39 cellular contexts compared by ENCODE assay signal in the genomic region with DNA sequence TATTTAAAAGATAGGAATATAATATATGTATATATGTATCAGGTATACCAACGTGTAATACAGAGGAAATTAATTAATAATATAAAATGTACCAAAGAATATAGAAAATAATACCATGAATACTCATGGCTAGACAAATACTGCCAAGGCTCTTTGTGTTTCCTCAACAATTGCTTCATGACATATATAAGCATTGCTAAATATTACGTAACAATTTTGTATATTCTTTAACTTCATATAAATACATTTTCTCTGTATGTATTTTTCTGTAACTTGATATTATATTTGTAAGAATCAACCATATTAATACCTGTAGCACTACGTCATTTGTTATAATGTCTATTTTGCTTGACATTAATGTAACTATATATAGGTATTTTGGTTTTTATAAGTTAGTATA.
"Had no signal": no experiment of that assay in that cellular context is flagged by ENCODE, and none has a peak within 500 bp of the region (broad histone marks: within the 10 kb centered on the region; RNA-seq: fewer than 3 reads in every experiment).

No MANE protein-coding gene starts in this region.

- H3K27me3 ChIP-seq: ascending aorta, cardiac muscle cell had no signal

- ATAC-seq: activated CD4-positive, alpha-beta T cell treated with anti-CD3 and anti-CD28 coated beads for 36 hours; activated CD4-positive, CD25-positive, alpha-beta regulatory T cell treated with anti-CD3 and anti-CD28 coated beads, Interleukin-2, amount 50 U/mL, for 24 hours; activated CD8-positive, alpha-beta memory T cell treated with anti-CD3 and anti-CD28 coated beads, Interleukin-2, amount 10 ng/mL, durations not matched to agents 7 days and 5 days; activated CD8-positive, alpha-beta T cell treated with anti-CD3 and anti-CD28 coated beads, Interleukin-2, amount 10 ng/mL, durations not matched to agents 7 days and 5 days; activated naive CD8-positive, alpha-beta T cell treated with anti-CD3 and anti-CD28 coated beads, Interleukin-2, amount 50 U/mL, for 24 hours; WTC11 had no signal

- H3K4me1 ChIP-seq: ascending aorta had no signal

- H3K4me1 Mint-ChIP-seq: activated CD4-positive, alpha-beta memory T cell treated with anti-CD3 and anti-CD28 coated beads, Interleukin-2, amount 10 ng/mL, durations not matched to agents 7 days and 5 days; activated CD4-positive, alpha-beta T cell treated with anti-CD3 and anti-CD28 coated beads for 36 hours; activated CD4-positive, alpha-beta T cell treated with anti-CD3 and anti-CD28 coated beads, Interleukin-2, amount 10 ng/mL, durations not matched to agents 7 days and 5 days; activated CD8-positive, alpha-beta memory T cell treated with anti-CD3 and anti-CD28 coated beads, Interleukin-2, amount 10 ng/mL, durations not matched to agents 7 days and 5 days; activated naive CD4-positive, alpha-beta T cell treated with anti-CD3 and anti-CD28 coated beads, Interleukin-2, amount 10 ng/mL, durations not matched to agents 7 days and 5 days; activated naive CD4-positive, alpha-beta T cell treated with anti-CD3 and anti-CD28 coated beads, Interleukin-2, amount 50 U/mL, for 24 hours; activated naive CD8-positive, alpha-beta T cell treated with anti-CD3 and anti-CD28 coated beads, Interleukin-2, amount 10 ng/mL, durations not matched to agents 7 days and 5 days; brain; central memory CD8-positive, alpha-beta T cell had no signal

- H3K4me3 ChIP-seq: ascending aorta, cardiac muscle cell had no signal

- FAIRE-seq: bronchial epithelial cell had no signal

- H3K4me3 Mint-ChIP-seq: activated CD4-positive, alpha-beta memory T cell treated with anti-CD3 and anti-CD28 coated beads, Interleukin-2, amount 10 ng/mL, durations not matched to agents 7 days and 5 days; activated CD4-positive, alpha-beta T cell treated with anti-CD3 and anti-CD28 coated beads for 36 hours; activated CD4-positive, alpha-beta T cell treated with anti-CD3 and anti-CD28 coated beads, Interleukin-2, amount 10 ng/mL, durations not matched to agents 7 days and 5 days; activated CD8-positive, alpha-beta memory T cell treated with anti-CD3 and anti-CD28 coated beads, Interleukin-2, amount 10 ng/mL, durations not matched to agents 7 days and 5 days; activated CD8-positive, alpha-beta T cell treated with anti-CD3 and anti-CD28 coated beads, Interleukin-2, amount 10 ng/mL, durations not matched to agents 7 days and 5 days; activated naive CD4-positive, alpha-beta T cell treated with anti-CD3 and anti-CD28 coated beads, Interleukin-2, amount 10 ng/mL, durations not matched to agents 7 days and 5 days; activated naive CD4-positive, alpha-beta T cell treated with anti-CD3 and anti-CD28 coated beads, Interleukin-2, amount 50 U/mL, for 24 hours; activated naive CD8-positive, alpha-beta T cell; activated naive CD8-positive, alpha-beta T cell treated with anti-CD3 and anti-CD28 coated beads, Interleukin-2, amount 10 ng/mL, durations not matched to agents 7 days and 5 days; activated naive CD8-positive, alpha-beta T cell treated with anti-CD3 and anti-CD28 coated beads, Interleukin-2, amount 50 U/mL, for 24 hours; activated T-cell treated with anti-CD3 and anti-CD28 coated beads, Interleukin-2, amount 50 U/mL, for 24 hours; central memory CD8-positive, alpha-beta T cell; T-helper 1 cell treated with Interleukin-12 subunit alpha and Interleukin-12 subunit beta and Interleukin-4 antibody, amounts not matched to agents 30 μg/mL and 1 μg/mL, for 36 hours; T-helper 2 cell treated with Interferon-gamma antibody and Interleukin-4, amounts not matched to agents 5 μg/mL and 100 μg/mL, for 36 hours; WTC11 had no signal

- DNase-seq: activated CD4-positive, alpha-beta memory T cell treated with anti-CD3 and anti-CD28 coated beads, Interleukin-2, amount 10 ng/mL, durations not matched to agents 7 days and 5 days; activated CD4-positive, alpha-beta T cell treated with anti-CD3 and anti-CD28 coated beads for 1 hour; activated CD4-positive, alpha-beta T cell treated with anti-CD3 and anti-CD28 coated beads for 36 hours; activated CD4-positive, alpha-beta T cell treated with anti-CD3 and anti-CD28 coated beads for 48 hours; activated CD4-positive, alpha-beta T cell treated with anti-CD3 and anti-CD28 coated beads, Interleukin-2, amount 10 ng/mL, durations not matched to agents 7 days and 5 days; activated CD4-positive, alpha-beta T cell treated with anti-CD3 and anti-CD28 coated beads, Interleukin-2, amount 50 U/mL, for 48 hours; activated CD4-positive, CD25-positive, alpha-beta regulatory T cell; activated CD8-positive, alpha-beta memory T cell treated with anti-CD3 and anti-CD28 coated beads for 24 hours; activated CD8-positive, alpha-beta memory T cell treated with anti-CD3 and anti-CD28 coated beads, Interleukin-2, amount 10 ng/mL, durations not matched to agents 7 days and 5 days; activated CD8-positive, alpha-beta memory T cell treated with anti-CD3 and anti-CD28 coated beads, Interleukin-2, amount 50 U/mL, for 48 hours; activated CD8-positive, alpha-beta T cell treated with anti-CD3 and anti-CD28 coated beads, Interleukin-2, amount 10 ng/mL, durations not matched to agents 7 days and 5 days; activated effector memory CD4-positive, alpha-beta T cell treated with Interleukin-2 at 50 U/mL for 16 hours; activated gamma-delta T cell; activated naive CD4-positive, alpha-beta T cell treated with anti-CD3 and anti-CD28 coated beads, Interleukin-2, amount 10 ng/mL, durations not matched to agents 7 days and 5 days; activated naive CD4-positive, alpha-beta T cell treated with Interleukin-2 at 50 U/mL for 16 hours; activated naive CD8-positive, alpha-beta T cell treated with anti-CD3 and anti-CD28 coated beads, Interleukin-2, amount 10 ng/mL, durations not matched to agents 7 days and 5 days; activated naive CD8-positive, alpha-beta T cell treated with anti-CD3 and anti-CD28 coated beads, Interleukin-2, amount 50 U/mL, for 24 hours; activated T-cell treated with anti-CD3 and anti-CD28 coated beads, Interleukin-2, amount 50 U/mL, for 24 hours; activated T-cell treated with anti-CD3 and anti-CD28 coated beads, Interleukin-2, amount 50 U/mL, for 48 hours; amygdala; anterior cingulate cortex; caudate nucleus; cerebellar nuclear complex; T-helper 1 cell; T-helper 2 cell; T-helper 9 cell; WERI-Rb-1 had no signal

- H3K36me3 ChIP-seq: ascending aorta, cardiac muscle cell, WERI-Rb-1 had no signal

- H3K27me3 Mint-ChIP-seq: activated CD4-positive, alpha-beta memory T cell treated with anti-CD3 and anti-CD28 coated beads, Interleukin-2, amount 10 ng/mL, durations not matched to agents 7 days and 5 days; activated naive CD8-positive, alpha-beta T cell treated with anti-CD3 and anti-CD28 coated beads, Interleukin-2, amount 10 ng/mL, durations not matched to agents 7 days and 5 days; activated naive CD8-positive, alpha-beta T cell treated with anti-CD3 and anti-CD28 coated beads, Interleukin-2, amount 50 U/mL, for 24 hours; activated T-cell treated with anti-CD3 and anti-CD28 coated beads, Interleukin-2, amount 50 U/mL, for 24 hours; brain; central memory CD8-positive, alpha-beta T cell had no signal

- H3K27ac Mint-ChIP-seq: activated CD4-positive, alpha-beta memory T cell treated with anti-CD3 and anti-CD28 coated beads, Interleukin-2, amount 10 ng/mL, durations not matched to agents 7 days and 5 days; activated CD4-positive, alpha-beta T cell treated with anti-CD3 and anti-CD28 coated beads for 36 hours; activated CD4-positive, alpha-beta T cell treated with anti-CD3 and anti-CD28 coated beads, Interleukin-2, amount 10 ng/mL, durations not matched to agents 7 days and 5 days; activated CD8-positive, alpha-beta memory T cell treated with anti-CD3 and anti-CD28 coated beads, Interleukin-2, amount 10 ng/mL, durations not matched to agents 7 days and 5 days; activated CD8-positive, alpha-beta T cell treated with anti-CD3 and anti-CD28 coated beads, Interleukin-2, amount 10 ng/mL, durations not matched to agents 7 days and 5 days; activated naive CD4-positive, alpha-beta T cell treated with anti-CD3 and anti-CD28 coated beads, Interleukin-2, amount 10 ng/mL, durations not matched to agents 7 days and 5 days; activated naive CD4-positive, alpha-beta T cell treated with anti-CD3 and anti-CD28 coated beads, Interleukin-2, amount 50 U/mL, for 24 hours; activated naive CD8-positive, alpha-beta T cell; activated naive CD8-positive, alpha-beta T cell treated with anti-CD3 and anti-CD28 coated beads, Interleukin-2, amount 10 ng/mL, durations not matched to agents 7 days and 5 days; activated naive CD8-positive, alpha-beta T cell treated with anti-CD3 and anti-CD28 coated beads, Interleukin-2, amount 50 U/mL, for 24 hours; activated T-cell treated with anti-CD3 and anti-CD28 coated beads, Interleukin-2, amount 50 U/mL, for 24 hours; activated T-helper 2 cell treated with anti-CD3 and anti-CD28 coated beads, Interferon-gamma antibody, Interleukin-2, Interleukin-4, amounts not matched to agents 10 μg/mL and 5 μg/mL and 100 μg/mL, durations not matched to agents 14 hours and 24 hours and 36 hours; T-helper 1 cell treated with Interleukin-12 subunit alpha and Interleukin-12 subunit beta and Interleukin-4 antibody, amounts not matched to agents 30 μg/mL and 1 μg/mL, for 36 hours; T-helper 2 cell treated with Interferon-gamma antibody and Interleukin-4, amounts not matched to agents 5 μg/mL and 100 μg/mL, for 36 hours had no signal

- H3K27ac ChIP-seq: ascending aorta, cardiac muscle cell, WERI-Rb-1 had no signal

- H3K9me3 Mint-ChIP-seq: activated CD4-positive, alpha-beta memory T cell treated with anti-CD3 and anti-CD28 coated beads, Interleukin-2, amount 10 ng/mL, durations not matched to agents 7 days and 5 days; activated CD4-positive, alpha-beta T cell treated with anti-CD3 and anti-CD28 coated beads, Interleukin-2, amount 10 ng/mL, durations not matched to agents 7 days and 5 days; activated naive CD4-positive, alpha-beta T cell treated with anti-CD3 and anti-CD28 coated beads, Interleukin-2, amount 10 ng/mL, durations not matched to agents 7 days and 5 days; activated naive CD4-positive, alpha-beta T cell treated with anti-CD3 and anti-CD28 coated beads, Interleukin-2, amount 50 U/mL, for 24 hours; activated naive CD8-positive, alpha-beta T cell treated with anti-CD3 and anti-CD28 coated beads, Interleukin-2, amount 10 ng/mL, durations not matched to agents 7 days and 5 days; activated naive CD8-positive, alpha-beta T cell treated with anti-CD3 and anti-CD28 coated beads, Interleukin-2, amount 50 U/mL, for 24 hours; activated T-cell treated with anti-CD3 and anti-CD28 coated beads, Interleukin-2, amount 50 U/mL, for 24 hours; activated T-helper 2 cell treated with anti-CD3 and anti-CD28 coated beads, Interferon-gamma antibody, Interleukin-2, Interleukin-4, amounts not matched to agents 10 μg/mL and 5 μg/mL and 100 μg/mL, durations not matched to agents 14 hours and 24 hours and 36 hours; brain; central memory CD8-positive, alpha-beta T cell; T-helper 1 cell treated with Interleukin-12 subunit alpha and Interleukin-12 subunit beta and Interleukin-4 antibody, amounts not matched to agents 30 μg/mL and 1 μg/mL, for 36 hours; T-helper 2 cell treated with Interferon-gamma antibody and Interleukin-4, amounts not matched to agents 5 μg/mL and 100 μg/mL, for 36 hours had no signal

- H3K36me3 Mint-ChIP-seq: activated CD8-positive, alpha-beta memory T cell treated with anti-CD3 and anti-CD28 coated beads, Interleukin-2, amount 10 ng/mL, durations not matched to agents 7 days and 5 days; activated naive CD4-positive, alpha-beta T cell treated with anti-CD3 and anti-CD28 coated beads, Interleukin-2, amount 10 ng/mL, durations not matched to agents 7 days and 5 days; activated naive CD4-positive, alpha-beta T cell treated with anti-CD3 and anti-CD28 coated beads, Interleukin-2, amount 50 U/mL, for 24 hours; activated naive CD8-positive, alpha-beta T cell; activated naive CD8-positive, alpha-beta T cell treated with anti-CD3 and anti-CD28 coated beads, Interleukin-2, amount 10 ng/mL, durations not matched to agents 7 days and 5 days; brain; WTC11 had no signal

- H3K9me3 ChIP-seq: ascending aorta had no signal
